In the genomic region with DNA sequence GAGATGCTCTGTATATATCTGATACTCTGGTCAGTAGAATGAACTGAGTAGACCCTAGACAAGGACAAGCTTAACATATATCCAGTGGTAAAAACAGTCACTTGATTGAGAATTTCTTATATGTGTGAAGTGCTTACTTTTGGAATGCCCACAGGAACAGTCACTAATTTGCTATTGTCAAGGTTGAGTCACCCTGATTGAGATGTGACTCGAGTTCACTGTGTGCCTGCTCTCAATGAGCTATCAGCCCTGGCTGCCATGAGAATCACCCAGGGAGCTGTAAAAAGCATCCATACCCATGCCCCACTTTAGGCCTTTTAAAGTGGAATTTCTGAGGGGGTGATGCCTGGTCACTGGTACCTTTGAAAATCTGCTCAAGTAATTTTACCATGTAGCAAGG, we compare ENCODE assay signal across 18 cellular contexts.
DNase-seq lines count a peak whose midpoint lies in the region; ATAC-seq, FAIRE-seq and TF ChIP-seq lines count a peak whose summit lies in the region.
"Had no signal": no experiment of that assay in that cellular context is flagged by ENCODE, and none has a peak within 500 bp of the region (broad histone marks: within the 10 kb centered on the region; RNA-seq: fewer than 3 reads in every experiment).

No MANE protein-coding gene starts in this region.

- 86% methylated on average over 1 of the region's 1 CpG; no CpG with 5 or more reads in 1 of the 2 experiments for WGBS in endodermal cell (ENCODE audit: insufficient coverage in 1 of 2, insufficient read length in 1 of 2), 2 experiments

- H3K9me3 ChIP-seq in Karpas-422 (ENCODE audit: low read length): peaks cover 3% of the 10 kb centered on the region; the same call in 1 of the 2 replicates
- no peaks in the 10 kb centered on the region for H3K9me3 ChIP-seq in endodermal cell (ENCODE audit: control insufficient read depth, low read length)

- no peaks in the 10 kb centered on the region for H3K27me3 ChIP-seq in bronchial epithelial cell (ENCODE audit: control insufficient read depth, insufficient read depth, low read length)
- no peaks in the 10 kb centered on the region for H3K27me3 ChIP-seq in kidney epithelial cell (ENCODE audit: control insufficient read depth, insufficient read depth, low read length)
- H3K27me3 ChIP-seq in Karpas-422 (ENCODE audit: low read length): no peaks in the 10 kb centered on the region
- H3K27me3 ChIP-seq in endodermal cell (ENCODE audit: control insufficient read depth, insufficient read depth, low read length, poor library complexity, severe bottlenecking): no peaks in the 10 kb centered on the region

- H3K27ac ChIP-seq in Karpas-422 (ENCODE audit: low read length): no peak overlapping the region
- H3K27ac ChIP-seq in endodermal cell (ENCODE audit: low read depth, low read length): no peak overlapping the region

- H3K36me3 ChIP-seq in bronchial epithelial cell (ENCODE audit: control insufficient read depth, insufficient read depth, low read length) (no peaks in the 10 kb centered on the region), kidney epithelial cell (ENCODE audit: control insufficient read depth, insufficient read depth, low read length) (no peaks in the 10 kb centered on the region), Karpas-422 (ENCODE audit: insufficient read depth, low read length) (no peaks in the 10 kb centered on the region), endodermal cell (ENCODE audit: control insufficient read depth, insufficient read depth, low read length) (no peaks in the 10 kb centered on the region)

- H3K27ac Mint-ChIP-seq in stimulated activated effector memory CD8-positive, alpha-beta T cell treated with anti-CD3 and anti-CD28 coated beads, Interleukin-12 subunit alpha, Interleukin-12 subunit beta, amount 100 ng/mL, for 72 hours: no peak overlapping the region
- H3K27ac Mint-ChIP-seq in endodermal cell: no peak overlapping the region
- H3K27ac Mint-ChIP-seq: CD4-positive, alpha-beta memory T cell; GM23338; H9 had no signal

- no peaks in the 10 kb centered on the region for H4K20me1 ChIP-seq in Karpas-422 (ENCODE audit: insufficient read depth, low read depth, low read length)

- H3K9ac ChIP-seq in Karpas-422 (ENCODE audit: low read length): no peak overlapping the region
- H3K9ac ChIP-seq in endodermal cell (ENCODE audit: extremely low read depth, low read length, poor library complexity, severe bottlenecking): no peak overlapping the region

- H3K4me3 ChIP-seq in bronchial epithelial cell (ENCODE audit: low read depth, low read length) (no peak overlapping the region), kidney epithelial cell (ENCODE audit: low read depth, low read length) (no peak overlapping the region), Karpas-422 (ENCODE audit: low read length) (no peak overlapping the region), endodermal cell (ENCODE audit: low read length) (no peak overlapping the region)
- H3K4me3 ChIP-seq: GM23338 had no signal

- no peak for DNase-seq in bronchial epithelial cell (ENCODE audit: low read depth)
- DNase-seq in kidney epithelial cell (ENCODE audit: low read depth): peak; percentile 5
- DNase-seq in stimulated activated effector memory CD8-positive, alpha-beta T cell treated with anti-CD3 and anti-CD28 coated beads, Interleukin-12 subunit alpha, Interleukin-12 subunit beta, amount 100 ng/mL, for 72 hours (ENCODE audit: low spot score in 2 of 2): no peak
- DNase-seq in Karpas-422: no peak
- DNase-seq in activated naive CD4-positive, alpha-beta T cell (lab: John Stamatoyannopoulos, UW): no peak
- no peak for DNase-seq in endodermal cell
- DNase-seq: C1 segment of cervical spinal cord; Calu3; CD4-positive, alpha-beta memory T cell; COR-L47; DMS53; DMS79 treated with DMSO at 0.1 percent for 48 hours; GF-D8; H9 had no signal

- H3K4me1 ChIP-seq in Karpas-422 (ENCODE audit: low read length) (no peaks in the 10 kb centered on the region), endodermal cell (ENCODE audit: control insufficient read depth, insufficient read depth, low read length) (no peaks in the 10 kb centered on the region)

- H3K27me3 Mint-ChIP-seq in endodermal cell (ENCODE audit: insufficient read depth): no peaks in the 10 kb centered on the region

- H3K4me1 Mint-ChIP-seq in stimulated activated effector memory CD8-positive, alpha-beta T cell treated with anti-CD3 and anti-CD28 coated beads, Interleukin-12 subunit alpha, Interleukin-12 subunit beta, amount 100 ng/mL, for 72 hours: no peaks in the 10 kb centered on the region
- H3K4me1 Mint-ChIP-seq in endodermal cell: no peaks in the 10 kb centered on the region
- H3K4me1 Mint-ChIP-seq: CD4-positive, alpha-beta memory T cell; GM23338; H9 had no signal

- H3K4me2 ChIP-seq in Karpas-422 (ENCODE audit: low read depth, low read length, poor library complexity, severe bottlenecking): no peak overlapping the region
- H3K4me2 ChIP-seq: GM23338 had no signal

- H3K9me3 Mint-ChIP-seq in stimulated activated effector memory CD8-positive, alpha-beta T cell treated with anti-CD3 and anti-CD28 coated beads, Interleukin-12 subunit alpha, Interleukin-12 subunit beta, amount 100 ng/mL, for 72 hours: no peaks in the 10 kb centered on the region
- no peaks in the 10 kb centered on the region for H3K9me3 Mint-ChIP-seq in endodermal cell
- H3K9me3 Mint-ChIP-seq: CD4-positive, alpha-beta memory T cell; GM23338; H9 had no signal

- FAIRE-seq in bronchial epithelial cell (lab: Jason Lieb, UNC): peak; percentile 23
- FAIRE-seq: GM12891, GM19239 had no signal

- peak; percentile 48 for ATAC-seq in stimulated activated effector memory CD8-positive, alpha-beta T cell treated with anti-CD3 and anti-CD28 coated beads, Interleukin-12 subunit alpha, Interleukin-12 subunit beta, amount 100 ng/mL, for 72 hours
- ATAC-seq: GM23338, HCT116 had no signal

- no peaks in the 10 kb centered on the region for H3K36me3 Mint-ChIP-seq in stimulated activated effector memory CD8-positive, alpha-beta T cell treated with anti-CD3 and anti-CD28 coated beads, Interleukin-12 subunit alpha, Interleukin-12 subunit beta, amount 100 ng/mL, for 72 hours
- no peaks in the 10 kb centered on the region for H3K36me3 Mint-ChIP-seq in endodermal cell (ENCODE audit: low read depth)
- H3K36me3 Mint-ChIP-seq: CD4-positive, alpha-beta memory T cell had no signal

- H3K4me3 Mint-ChIP-seq in stimulated activated effector memory CD8-positive, alpha-beta T cell treated with anti-CD3 and anti-CD28 coated beads, Interleukin-12 subunit alpha, Interleukin-12 subunit beta, amount 100 ng/mL, for 72 hours: no peak overlapping the region
- H3K4me3 Mint-ChIP-seq in endodermal cell: no peak overlapping the region
- H3K4me3 Mint-ChIP-seq: CD4-positive, alpha-beta memory T cell; GM23338; H9 had no signal

- no peak overlapping the region for H2AFZ ChIP-seq in Karpas-422 (ENCODE audit: low read length)
- H2AFZ ChIP-seq: GM23338 had no signal

- TF ChIP-seq CTCF in bronchial epithelial cell (IDR thresholded peaks at IDR 0.05; ENCODE audit: insufficient read depth, low read length, severe bottlenecking): no peak
- no peak for TF ChIP-seq CTCF in kidney epithelial cell (IDR thresholded peaks at IDR 0.05; ENCODE audit: insufficient read depth, low read length, poor library complexity, severe bottlenecking)
- no peak for TF ChIP-seq CTCF in endodermal cell (conservative IDR thresholded peaks at IDR 0.05)

- H3K79me2 ChIP-seq in Karpas-422 (ENCODE audit: low read length): no peaks in the 10 kb centered on the region

- H3K9me2 ChIP-seq in Karpas-422 (replicated peaks; ENCODE audit: insufficient read depth, low read length): no peaks in the 10 kb centered on the region; the same call in 1 of the 2 replicates
